Comparison of ENCODE assay signal across 1 cellular context in the genomic region with DNA sequence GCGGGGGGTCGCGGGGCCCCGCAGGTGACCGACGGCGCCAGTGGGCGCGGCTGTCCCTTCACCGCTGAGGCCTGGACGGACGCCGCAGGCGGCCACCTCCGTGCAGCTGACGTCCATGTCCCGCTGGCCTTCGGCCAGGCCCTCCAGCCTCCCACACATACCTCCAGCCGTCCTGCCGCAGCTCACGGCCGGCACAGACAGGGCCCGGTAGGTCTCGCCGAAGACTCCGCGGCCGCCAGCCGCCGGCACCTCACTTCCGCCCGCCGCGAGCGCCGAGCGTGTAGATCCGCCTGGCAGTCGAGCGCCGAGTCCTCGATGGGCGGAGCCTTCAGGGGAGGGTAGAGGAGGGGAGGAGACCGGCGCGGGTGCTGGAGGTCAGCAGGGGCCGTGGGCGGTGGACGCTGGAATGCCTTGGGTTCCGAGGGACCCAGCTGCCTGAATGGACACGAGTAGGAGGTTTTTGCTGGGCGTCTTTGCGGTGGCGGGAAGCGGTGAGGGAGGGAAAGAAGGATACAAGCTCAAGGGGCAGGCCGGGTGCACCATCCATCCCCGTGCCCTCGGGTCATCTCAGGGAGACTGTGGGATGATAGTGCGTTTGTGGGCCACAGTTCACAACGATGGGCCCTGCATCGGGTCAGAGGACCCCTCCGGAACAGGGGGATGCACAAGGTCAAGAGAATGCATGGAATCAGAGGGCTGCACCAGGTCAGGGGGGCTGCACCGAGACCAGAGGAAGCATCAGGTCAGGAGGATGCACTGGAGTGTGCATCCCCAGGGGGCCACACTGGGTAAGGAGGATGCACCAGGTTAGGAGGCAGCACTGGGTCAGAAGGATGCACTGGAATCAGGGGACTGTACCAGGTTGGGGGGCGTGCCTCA.
TF ChIP-seq lines count a peak whose summit lies in the region.

A gene with protein sequence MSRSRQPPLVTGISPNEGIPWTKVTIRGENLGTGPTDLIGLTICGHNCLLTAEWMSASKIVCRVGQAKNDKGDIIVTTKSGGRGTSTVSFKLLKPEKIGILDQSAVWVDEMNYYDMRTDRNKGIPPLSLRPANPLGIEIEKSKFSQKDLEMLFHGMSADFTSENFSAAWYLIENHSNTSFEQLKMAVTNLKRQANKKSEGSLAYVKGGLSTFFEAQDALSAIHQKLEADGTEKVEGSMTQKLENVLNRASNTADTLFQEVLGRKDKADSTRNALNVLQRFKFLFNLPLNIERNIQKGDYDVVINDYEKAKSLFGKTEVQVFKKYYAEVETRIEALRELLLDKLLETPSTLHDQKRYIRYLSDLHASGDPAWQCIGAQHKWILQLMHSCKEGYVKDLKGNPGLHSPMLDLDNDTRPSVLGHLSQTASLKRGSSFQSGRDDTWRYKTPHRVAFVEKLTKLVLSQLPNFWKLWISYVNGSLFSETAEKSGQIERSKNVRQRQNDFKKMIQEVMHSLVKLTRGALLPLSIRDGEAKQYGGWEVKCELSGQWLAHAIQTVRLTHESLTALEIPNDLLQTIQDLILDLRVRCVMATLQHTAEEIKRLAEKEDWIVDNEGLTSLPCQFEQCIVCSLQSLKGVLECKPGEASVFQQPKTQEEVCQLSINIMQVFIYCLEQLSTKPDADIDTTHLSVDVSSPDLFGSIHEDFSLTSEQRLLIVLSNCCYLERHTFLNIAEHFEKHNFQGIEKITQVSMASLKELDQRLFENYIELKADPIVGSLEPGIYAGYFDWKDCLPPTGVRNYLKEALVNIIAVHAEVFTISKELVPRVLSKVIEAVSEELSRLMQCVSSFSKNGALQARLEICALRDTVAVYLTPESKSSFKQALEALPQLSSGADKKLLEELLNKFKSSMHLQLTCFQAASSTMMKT (minus strand): TSS at position 282 of the 879 bp plus-strand sequence. CDS start 55,321 bp downstream, outside the sequence.

TF ChIP-seq in HepG2, 621 proteins besides CTCF, POLR2A, EP300 and RAD21 (continued from another document and continues in another):
- TF ChIP-seq, protein P1, sequence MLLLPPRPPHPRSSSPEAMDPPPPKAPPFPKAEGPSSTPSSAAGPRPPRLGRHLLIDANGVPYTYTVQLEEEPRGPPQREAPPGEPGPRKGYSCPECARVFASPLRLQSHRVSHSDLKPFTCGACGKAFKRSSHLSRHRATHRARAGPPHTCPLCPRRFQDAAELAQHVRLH (CRISPR knock-in tag; IDR thresholded peaks at IDR 0.05; ENCODE audit: borderline replicate concordance, low read depth): peak; percentile 88; the same call in 1 of the 2 replicates
- peak; percentile 86 for TF ChIP-seq KLF15 (CRISPR knock-in tag; IDR thresholded peaks at IDR 0.05; ENCODE audit: borderline replicate concordance)
- TF ChIP-seq MED13 (CRISPR knock-in tag; IDR thresholded peaks at IDR 0.05): peak; percentile 74
- TF ChIP-seq, protein P2, sequence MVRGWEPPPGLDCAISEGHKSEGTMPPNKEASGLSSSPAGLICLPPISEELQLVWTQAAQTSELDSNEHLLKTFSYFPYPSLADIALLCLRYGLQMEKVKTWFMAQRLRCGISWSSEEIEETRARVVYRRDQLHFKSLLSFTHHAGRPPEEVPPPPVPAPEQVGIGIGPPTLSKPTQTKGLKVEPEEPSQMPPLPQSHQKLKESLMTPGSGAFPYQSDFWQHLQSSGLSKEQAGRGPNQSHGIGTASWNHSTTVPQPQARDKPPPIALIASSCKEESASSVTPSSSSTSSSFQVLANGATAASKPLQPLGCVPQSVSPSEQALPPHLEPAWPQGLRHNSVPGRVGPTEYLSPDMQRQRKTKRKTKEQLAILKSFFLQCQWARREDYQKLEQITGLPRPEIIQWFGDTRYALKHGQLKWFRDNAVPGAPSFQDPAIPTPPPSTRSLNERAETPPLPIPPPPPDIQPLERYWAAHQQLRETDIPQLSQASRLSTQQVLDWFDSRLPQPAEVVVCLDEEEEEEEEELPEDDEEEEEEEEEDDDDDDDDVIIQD (CRISPR knock-in tag; IDR thresholded peaks at IDR 0.05; ENCODE audit: low read depth): peak; percentile 75
- TF ChIP-seq DNMT1 (CRISPR knock-in tag; IDR thresholded peaks at IDR 0.05): 0 out of 2 replicates have a peak, but pooled peaks have one; percentile 83
- peak; percentile 63; the same call in 1 of the 2 replicates for TF ChIP-seq ZSCAN21 (CRISPR knock-in tag; IDR thresholded peaks at IDR 0.05; ENCODE audit: borderline replicate concordance)
- no peak for TF ChIP-seq NCOA2 (CRISPR knock-in tag; IDR thresholded peaks at IDR 0.05)
- TF ChIP-seq, protein P3, sequence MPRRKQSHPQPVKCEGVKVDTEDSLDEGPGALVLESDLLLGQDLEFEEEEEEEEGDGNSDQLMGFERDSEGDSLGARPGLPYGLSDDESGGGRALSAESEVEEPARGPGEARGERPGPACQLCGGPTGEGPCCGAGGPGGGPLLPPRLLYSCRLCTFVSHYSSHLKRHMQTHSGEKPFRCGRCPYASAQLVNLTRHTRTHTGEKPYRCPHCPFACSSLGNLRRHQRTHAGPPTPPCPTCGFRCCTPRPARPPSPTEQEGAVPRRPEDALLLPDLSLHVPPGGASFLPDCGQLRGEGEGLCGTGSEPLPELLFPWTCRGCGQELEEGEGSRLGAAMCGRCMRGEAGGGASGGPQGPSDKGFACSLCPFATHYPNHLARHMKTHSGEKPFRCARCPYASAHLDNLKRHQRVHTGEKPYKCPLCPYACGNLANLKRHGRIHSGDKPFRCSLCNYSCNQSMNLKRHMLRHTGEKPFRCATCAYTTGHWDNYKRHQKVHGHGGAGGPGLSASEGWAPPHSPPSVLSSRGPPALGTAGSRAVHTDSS (CRISPR knock-in tag; conservative IDR thresholded peaks at IDR 0.05): peak; percentile 96; the same call in 1 of the 2 replicates
- TF ChIP-seq ZFP36L1 (CRISPR knock-in tag; IDR thresholded peaks at IDR 0.05): peak; percentile 70; the same call in 1 of the 2 replicates
- TF ChIP-seq, protein P4, sequence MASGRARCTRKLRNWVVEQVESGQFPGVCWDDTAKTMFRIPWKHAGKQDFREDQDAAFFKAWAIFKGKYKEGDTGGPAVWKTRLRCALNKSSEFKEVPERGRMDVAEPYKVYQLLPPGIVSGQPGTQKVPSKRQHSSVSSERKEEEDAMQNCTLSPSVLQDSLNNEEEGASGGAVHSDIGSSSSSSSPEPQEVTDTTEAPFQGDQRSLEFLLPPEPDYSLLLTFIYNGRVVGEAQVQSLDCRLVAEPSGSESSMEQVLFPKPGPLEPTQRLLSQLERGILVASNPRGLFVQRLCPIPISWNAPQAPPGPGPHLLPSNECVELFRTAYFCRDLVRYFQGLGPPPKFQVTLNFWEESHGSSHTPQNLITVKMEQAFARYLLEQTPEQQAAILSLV (CRISPR knock-in tag; IDR thresholded peaks at IDR 0.05; ENCODE audit: borderline replicate concordance): peak; percentile 80
- TF ChIP-seq, protein P5, sequence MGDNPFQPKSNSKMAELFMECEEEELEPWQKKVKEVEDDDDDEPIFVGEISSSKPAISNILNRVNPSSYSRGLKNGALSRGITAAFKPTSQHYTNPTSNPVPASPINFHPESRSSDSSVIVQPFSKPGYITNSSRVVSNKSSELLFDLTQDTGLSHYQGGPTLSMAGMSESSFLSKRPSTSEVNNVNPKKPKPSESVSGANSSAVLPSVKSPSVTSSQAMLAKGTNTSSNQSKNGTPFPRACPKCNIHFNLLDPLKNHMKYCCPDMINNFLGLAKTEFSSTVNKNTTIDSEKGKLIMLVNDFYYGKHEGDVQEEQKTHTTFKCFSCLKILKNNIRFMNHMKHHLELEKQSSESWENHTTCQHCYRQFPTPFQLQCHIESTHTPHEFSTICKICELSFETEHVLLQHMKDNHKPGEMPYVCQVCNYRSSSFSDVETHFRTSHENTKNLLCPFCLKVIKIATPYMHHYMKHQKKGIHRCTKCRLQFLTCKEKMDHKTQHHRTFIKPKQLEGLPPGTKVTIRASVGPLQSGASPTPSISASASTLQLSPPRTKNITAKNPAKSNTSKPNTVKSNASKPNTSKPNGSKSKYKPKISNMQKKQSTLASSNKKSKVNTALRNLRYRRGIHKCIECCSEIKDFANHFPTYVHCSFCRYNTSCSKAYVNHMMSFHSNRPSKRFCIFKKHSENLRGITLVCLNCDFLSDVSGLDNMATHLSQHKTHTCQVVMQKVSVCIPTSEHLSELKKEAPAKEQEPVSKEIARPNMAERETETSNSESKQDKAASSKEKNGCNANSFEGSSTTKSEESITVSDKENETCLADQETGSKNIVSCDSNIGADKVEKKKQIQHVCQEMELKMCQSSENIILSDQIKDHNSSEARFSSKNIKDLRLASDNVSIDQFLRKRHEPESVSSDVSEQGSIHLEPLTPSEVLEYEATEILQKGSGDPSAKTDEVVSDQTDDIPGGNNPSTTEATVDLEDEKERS (CRISPR knock-in tag; IDR thresholded peaks at IDR 0.05): peak; percentile 86
- TF ChIP-seq MTF1 (CRISPR knock-in tag; IDR thresholded peaks at IDR 0.05): peak; percentile 89
- TF ChIP-seq, protein P6, sequence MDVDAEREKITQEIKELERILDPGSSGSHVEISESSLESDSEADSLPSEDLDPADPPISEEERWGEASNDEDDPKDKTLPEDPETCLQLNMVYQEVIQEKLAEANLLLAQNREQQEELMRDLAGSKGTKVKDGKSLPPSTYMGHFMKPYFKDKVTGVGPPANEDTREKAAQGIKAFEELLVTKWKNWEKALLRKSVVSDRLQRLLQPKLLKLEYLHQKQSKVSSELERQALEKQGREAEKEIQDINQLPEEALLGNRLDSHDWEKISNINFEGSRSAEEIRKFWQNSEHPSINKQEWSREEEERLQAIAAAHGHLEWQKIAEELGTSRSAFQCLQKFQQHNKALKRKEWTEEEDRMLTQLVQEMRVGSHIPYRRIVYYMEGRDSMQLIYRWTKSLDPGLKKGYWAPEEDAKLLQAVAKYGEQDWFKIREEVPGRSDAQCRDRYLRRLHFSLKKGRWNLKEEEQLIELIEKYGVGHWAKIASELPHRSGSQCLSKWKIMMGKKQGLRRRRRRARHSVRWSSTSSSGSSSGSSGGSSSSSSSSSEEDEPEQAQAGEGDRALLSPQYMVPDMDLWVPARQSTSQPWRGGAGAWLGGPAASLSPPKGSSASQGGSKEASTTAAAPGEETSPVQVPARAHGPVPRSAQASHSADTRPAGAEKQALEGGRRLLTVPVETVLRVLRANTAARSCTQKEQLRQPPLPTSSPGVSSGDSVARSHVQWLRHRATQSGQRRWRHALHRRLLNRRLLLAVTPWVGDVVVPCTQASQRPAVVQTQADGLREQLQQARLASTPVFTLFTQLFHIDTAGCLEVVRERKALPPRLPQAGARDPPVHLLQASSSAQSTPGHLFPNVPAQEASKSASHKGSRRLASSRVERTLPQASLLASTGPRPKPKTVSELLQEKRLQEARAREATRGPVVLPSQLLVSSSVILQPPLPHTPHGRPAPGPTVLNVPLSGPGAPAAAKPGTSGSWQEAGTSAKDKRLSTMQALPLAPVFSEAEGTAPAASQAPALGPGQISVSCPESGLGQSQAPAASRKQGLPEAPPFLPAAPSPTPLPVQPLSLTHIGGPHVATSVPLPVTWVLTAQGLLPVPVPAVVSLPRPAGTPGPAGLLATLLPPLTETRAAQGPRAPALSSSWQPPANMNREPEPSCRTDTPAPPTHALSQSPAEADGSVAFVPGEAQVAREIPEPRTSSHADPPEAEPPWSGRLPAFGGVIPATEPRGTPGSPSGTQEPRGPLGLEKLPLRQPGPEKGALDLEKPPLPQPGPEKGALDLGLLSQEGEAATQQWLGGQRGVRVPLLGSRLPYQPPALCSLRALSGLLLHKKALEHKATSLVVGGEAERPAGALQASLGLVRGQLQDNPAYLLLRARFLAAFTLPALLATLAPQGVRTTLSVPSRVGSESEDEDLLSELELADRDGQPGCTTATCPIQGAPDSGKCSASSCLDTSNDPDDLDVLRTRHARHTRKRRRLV (CRISPR knock-in tag; IDR thresholded peaks at IDR 0.05): no peak
- TF ChIP-seq, protein P7, sequence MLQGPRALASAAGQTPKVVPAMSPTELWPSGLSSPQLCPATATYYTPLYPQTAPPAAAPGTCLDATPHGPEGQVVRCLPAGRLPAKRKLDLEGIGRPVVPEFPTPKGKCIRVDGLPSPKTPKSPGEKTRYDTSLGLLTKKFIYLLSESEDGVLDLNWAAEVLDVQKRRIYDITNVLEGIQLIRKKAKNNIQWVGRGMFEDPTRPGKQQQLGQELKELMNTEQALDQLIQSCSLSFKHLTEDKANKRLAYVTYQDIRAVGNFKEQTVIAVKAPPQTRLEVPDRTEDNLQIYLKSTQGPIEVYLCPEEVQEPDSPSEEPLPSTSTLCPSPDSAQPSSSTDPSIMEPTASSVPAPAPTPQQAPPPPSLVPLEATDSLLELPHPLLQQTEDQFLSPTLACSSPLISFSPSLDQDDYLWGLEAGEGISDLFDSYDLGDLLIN (CRISPR knock-in tag; IDR thresholded peaks at IDR 0.05; ENCODE audit: borderline replicate concordance): peak; percentile 92; the same call in 1 of the 2 replicates
- no peak; the same call in none of the 2 replicates for TF ChIP-seq NKX3-1 (CRISPR knock-in tag; IDR thresholded peaks at IDR 0.05)
- peak; percentile 98 for TF ChIP-seq PTBP1 (IDR thresholded peaks at IDR 0.05; ENCODE audit: low read depth, low read length, poor library complexity, severe bottlenecking)
- TF ChIP-seq SMARCE1 (IDR thresholded peaks at IDR 0.05; ENCODE audit: borderline replicate concordance): no peak
- TF ChIP-seq ATF7 (IDR thresholded peaks at IDR 0.05): no peak
- no peak for TF ChIP-seq ATF7 (CRISPR knock-in tag; IDR thresholded peaks at IDR 0.05)
- no peak for TF ChIP-seq ZNF616 (CRISPR knock-in tag; IDR thresholded peaks at IDR 0.05; ENCODE audit: low read depth)
- TF ChIP-seq, protein P8, sequence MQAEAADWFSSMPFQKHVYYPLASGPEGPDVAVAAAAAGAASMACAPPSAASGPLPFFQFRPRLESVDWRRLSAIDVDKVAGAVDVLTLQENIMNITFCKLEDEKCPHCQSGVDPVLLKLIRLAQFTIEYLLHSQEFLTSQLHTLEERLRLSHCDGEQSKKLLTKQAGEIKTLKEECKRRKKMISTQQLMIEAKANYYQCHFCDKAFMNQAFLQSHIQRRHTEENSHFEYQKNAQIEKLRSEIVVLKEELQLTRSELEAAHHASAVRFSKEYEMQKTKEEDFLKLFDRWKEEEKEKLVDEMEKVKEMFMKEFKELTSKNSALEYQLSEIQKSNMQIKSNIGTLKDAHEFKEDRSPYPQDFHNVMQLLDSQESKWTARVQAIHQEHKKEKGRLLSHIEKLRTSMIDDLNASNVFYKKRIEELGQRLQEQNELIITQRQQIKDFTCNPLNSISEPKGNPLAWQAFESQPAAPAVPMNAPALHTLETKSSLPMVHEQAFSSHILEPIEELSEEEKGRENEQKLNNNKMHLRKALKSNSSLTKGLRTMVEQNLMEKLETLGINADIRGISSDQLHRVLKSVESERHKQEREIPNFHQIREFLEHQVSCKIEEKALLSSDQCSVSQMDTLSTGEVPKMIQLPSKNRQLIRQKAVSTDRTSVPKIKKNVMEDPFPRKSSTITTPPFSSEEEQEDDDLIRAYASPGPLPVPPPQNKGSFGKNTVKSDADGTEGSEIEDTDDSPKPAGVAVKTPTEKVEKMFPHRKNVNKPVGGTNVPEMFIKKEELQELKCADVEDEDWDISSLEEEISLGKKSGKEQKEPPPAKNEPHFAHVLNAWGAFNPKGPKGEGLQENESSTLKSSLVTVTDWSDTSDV (CRISPR knock-in tag; IDR thresholded peaks at IDR 0.05): peak; percentile 63; the same call in 1 of the 2 replicates
- peak; percentile 69; the same call in 1 of the 2 replicates for TF ChIP-seq MEIS1 (CRISPR knock-in tag; IDR thresholded peaks at IDR 0.05; ENCODE audit: borderline replicate concordance)
- TF ChIP-seq CREB1 (IDR thresholded peaks at IDR 0.05): peak; percentile 76
- TF ChIP-seq CREB1 (CRISPR knock-in tag; IDR thresholded peaks at IDR 0.05): peak; percentile 75
- no peak; the same call in 1 of the 2 replicates for TF ChIP-seq CHCHD3 (CRISPR knock-in tag; IDR thresholded peaks at IDR 0.05)
- peak; percentile 90; the same call in 1 of the 2 replicates for TF ChIP-seq ARNT2 (CRISPR knock-in tag; IDR thresholded peaks at IDR 0.05; ENCODE audit: low read depth)
- TF ChIP-seq ZSCAN31 (CRISPR knock-in tag; IDR thresholded peaks at IDR 0.05; ENCODE audit: low read depth): peak; percentile 92; the same call in 1 of the 2 replicates
- peak; percentile 61; the same call in 1 of the 2 replicates for TF ChIP-seq U2AF2 (IDR thresholded peaks at IDR 0.05; ENCODE audit: low read depth, low read length)
